9 cellular contexts compared by ENCODE assay signal in genomic region chr12:48988030-48988649, GRCh38. TPM values are rescaled to one million over a fixed set of nuclear protein-coding genes. Genes with fewer than 3 reads are reported as not detected.
DNase-seq lines count a peak whose midpoint lies in the region; ATAC-seq, FAIRE-seq and TF ChIP-seq lines count a peak whose summit lies in the region.
"Had no signal": no experiment of that assay in that cellular context is flagged by ENCODE, and none has a peak within 500 bp of the region (broad histone marks: within the 10 kb centered on the region; RNA-seq: fewer than 3 reads in every experiment).

No MANE protein-coding gene starts in this region.

- H2AFZ ChIP-seq in K562 (ENCODE audit: low read depth, low read length), result peak overlapping the region; percentile 46; the same call in 1 of the 2 replicates

- CTCF ChIA-PET in K562 (lab: Yijun Ruan, JAX; ENCODE audit: low intra/inter-chr PET ratio), result interaction anchor here (0.5 to 0.9 kb wide), 2 partner anchors 10 to 173 kb away, joined by 3 to 5 read pairs; no protein-coding TSS in a partner anchor

- no peak for TF ChIP-seq POLR2A in K562 (conservative IDR thresholded peaks at IDR 0.05)

- H3K4me3 ChIP-seq in K562, result no peak overlapping the region

- no TSS peak for BruUV-seq in K562 (replicated peaks; lab: Mats Ljungman, UMichigan)

- in situ Hi-C loops in K562 (cut with MboI), result no loop called here

- H3K4me3 Mint-ChIP-seq in T-helper 2 cell treated with Interferon-gamma antibody and Interleukin-4, amounts not matched to agents 5 μg/mL and 100 μg/mL, for 36 hours, result no peak overlapping the region

- H3K9ac ChIP-seq in K562 (ENCODE audit: insufficient read depth in 1 of 2, low read depth in 2 of 2, low read length in 2 of 2), result no peak overlapping the region

- POLR2A ChIA-PET in K562 (lab: Yijun Ruan, JAX), result interaction anchor here (0.8 to 1.5 kb wide), 7 partner anchors 8 to 278 kb away, joined by 3 to 6 read pairs (median 5); no protein-coding TSS in a partner anchor

- FAIRE-seq in K562 (lab: Jason Lieb, UNC), result peak; percentile 93
- FAIRE-seq: TTC549 had no signal

- peaks cover 70% of the 10 kb centered on the region for H3K27me3 Mint-ChIP-seq in T-helper 2 cell treated with Interferon-gamma antibody and Interleukin-4, amounts not matched to agents 5 μg/mL and 100 μg/mL, for 36 hours (ENCODE audit: low read depth)

- H3K9me3 Mint-ChIP-seq in T-helper 2 cell treated with Interferon-gamma antibody and Interleukin-4, amounts not matched to agents 5 μg/mL and 100 μg/mL, for 36 hours, result no peaks in the 10 kb centered on the region

- H4K20me1 ChIP-seq in K562 (replicated peaks; ENCODE audit: control insufficient read depth, insufficient read depth, low read length), result peaks cover 5% of the 10 kb centered on the region; the same call in 1 of the 2 replicates

- no peak for TF ChIP-seq EP300 in K562 (IDR thresholded peaks at IDR 0.05; ENCODE audit: low read length)

- peaks cover 2 to 3% of the 10 kb centered on the region in 2 experiments; a peak in 2 of 5 replicates for H3K4me1 ChIP-seq in K562 (replicated peaks in 1 of 2; ENCODE audit: control insufficient read depth in 2 of 2, insufficient read depth in 2 of 2, low read length in 2 of 2)

- H3K36me3 ChIP-seq in K562 (ENCODE audit: control insufficient read depth, insufficient read depth, low read length), result no peaks in the 10 kb centered on the region

- H3K27ac ChIP-seq in K562 (ENCODE audit: extremely low read depth, low read depth, low read length), result no peak overlapping the region

- no peak overlapping the region; the same call in 1 of the 2 replicates for H3K4me2 ChIP-seq in K562 (ENCODE audit: insufficient read depth, low read length)

- intact Hi-C loops in K562 (cut with micrococcal nuclease), result loop anchor here (5.0 to 10.0 kb wide), 2 partner anchors 56 to 233 kb away; no protein-coding TSS in a partner anchor

- peak; percentile 81 to 98 (median 85) for TF ChIP-seq CTCF in K562 (IDR thresholded peaks at IDR 0.05 in 2 of 3, conservative IDR thresholded peaks at IDR 0.05 in 1 of 3; ENCODE audit: insufficient read depth in 2 of 3, low read depth in 1 of 3, low read length in 3 of 3)

- WGBS in K562 (ENCODE audit: insufficient coverage, low coverage, missing lambda C conversion rate), result 15% methylated on average over 16 of the region's 16 CpGs

- no peaks in the 10 kb centered on the region for H3K79me2 ChIP-seq in K562 (ENCODE audit: control insufficient read depth, insufficient read depth, low read length)

- no peaks in the 10 kb centered on the region for H3K9me3 ChIP-seq in K562 (replicated peaks; ENCODE audit: control insufficient read depth, insufficient read depth, low read depth, low read length)

- TF ChIP-seq RAD21 in K562 (CRISPR knock-in tag; conservative IDR thresholded peaks at IDR 0.05 in 1 of 2, IDR thresholded peaks at IDR 0.05 in 1 of 2), result peak in 1 of 2 experiments; percentile 55; a peak in 2 of 4 replicates

- H3K9me1 ChIP-seq in K562 (ENCODE audit: control insufficient read depth, insufficient read depth, low read length), result no peaks in the 10 kb centered on the region

- H3K27ac Mint-ChIP-seq in T-helper 2 cell treated with Interferon-gamma antibody and Interleukin-4, amounts not matched to agents 5 μg/mL and 100 μg/mL, for 36 hours, result no peak overlapping the region

- peaks cover 4% of the 10 kb centered on the region for H3K4me1 Mint-ChIP-seq in T-helper 2 cell treated with Interferon-gamma antibody and Interleukin-4, amounts not matched to agents 5 μg/mL and 100 μg/mL, for 36 hours (ENCODE audit: low read depth)

- H3K36me3 Mint-ChIP-seq in T-helper 2 cell treated with Interferon-gamma antibody and Interleukin-4, amounts not matched to agents 5 μg/mL and 100 μg/mL, for 36 hours (ENCODE audit: low read depth), result no peaks in the 10 kb centered on the region

- ATAC-seq in K562 (peak; percentile 93), GM21619 (IDR thresholded peaks at IDR 0.05; ENCODE audit: unreplicated experiment) (no peak)

- DNase-seq in EH (ENCODE audit: low read depth) (peak; percentile 61), HuH-7 (ENCODE audit: low spot score) (peak; percentile 94), K562 (ENCODE audit: extremely low read depth in 1 of 4, low spot score in 3 of 4) (peak; percentile 77 to 80 (median 80)), iPS-NIHi7 (ENCODE audit: extremely low spot score) (peak; percentile 83), cerebellum (ENCODE audit: low spot score) (no peak)
- peak; percentile 68 for DNase-seq in T-helper 2 cell treated with Interferon-gamma antibody and Interleukin-4, amounts not matched to agents 5 μg/mL and 100 μg/mL, for 36 hours (ENCODE audit: low spot score)
- DNase-seq in stimulated activated CD4-positive, alpha-beta T cell treated with anti-CD3 and anti-CD28 coated beads, Interleukin-1b, Interleukin-23, amount 100 ng/mL, for 48 hours, result peak; percentile 72

- H3K27me3 ChIP-seq in K562 (ENCODE audit: control insufficient read depth in 2 of 2, insufficient read depth in 2 of 2, low read length in 2 of 2), result peaks cover 10 to 45% of the 10 kb centered on the region in 2 experiments; a peak in 4 of 5 replicates

RNA-seq across cellular contexts. Expression of gene WNT1, which starts 10.0 kb away (rescaled TPM):
- total RNA-seq in K562 (2011; cell fraction: chromatin; rRNA removed; ENCODE audit: low replicate concordance), result not detected in 2 replicates
- total RNA-seq in K562 (2011; cell fraction: nucleolus; rRNA removed), result not detected in 2 replicates
- total RNA-seq in K562 (2011; cell fraction: nucleoplasm; rRNA removed), result not detected in 2 replicates
- total RNA-seq in K562 (2014; rRNA removed) (not detected in 2 replicates), K562 (2014; rRNA removed; fragmentation: Illumina TruSeq; extraction: Trizol) (not detected in 2 replicates), K562 (2015; rRNA removed; fragmentation: Illumina TruSeq; extraction: Trizol) (not detected in 2 replicates), K562 (2021) (not detected in 2 replicates), cerebellum (not detected)
- polyA plus RNA-seq in K562 (2011; rRNA removed) (not detected in 2 replicates), K562 (2014; fragmentation: Illumina TruSeq; extraction: Trizol) (not detected in 2 replicates), K562 (2014; fragmentation: Nextera tagmentation; extraction: Ambion mirVana) (not detected), K562 (2014; rRNA removed) (0.38 TPM in 1 of 2 replicates, not detected in the other)
- not detected in 2 replicates for polyA plus RNA-seq in K562 (2011; cell fraction: cytosol; rRNA removed)
- not detected in 2 replicates for polyA plus RNA-seq in K562 (2011; cell fraction: nucleus; rRNA removed)
- polyA plus RNA-seq in K562 (2012), result not detected in 2 replicates
- not detected in 2 replicates for polyA minus RNA-seq in K562 (2011; rRNA and poly(A)+ RNA removed)
- polyA minus RNA-seq in K562 (2011; cell fraction: cytosol; rRNA and poly(A)+ RNA removed), result not detected in 2 replicates
- not detected in 2 replicates for polyA minus RNA-seq in K562 (2011; cell fraction: nucleus; rRNA and poly(A)+ RNA removed)

RNA-seq across cellular contexts. Expression of gene DDN, which starts 11.0 kb away (rescaled TPM):
- 1.2 and 2.3 TPM in 2 replicates for total RNA-seq in K562 (2011; cell fraction: chromatin; rRNA removed; ENCODE audit: low replicate concordance)
- total RNA-seq in K562 (2011; cell fraction: nucleolus; rRNA removed), result 1.7 TPM in 2 replicates
- total RNA-seq in K562 (2011; cell fraction: nucleoplasm; rRNA removed), result 0.92 and 1.0 TPM in 2 replicates
- total RNA-seq in K562 (2014; rRNA removed) (2.5 and 3.6 TPM in 2 replicates), K562 (2014; rRNA removed; fragmentation: Illumina TruSeq; extraction: Trizol) (0.99 and 1.4 TPM in 2 replicates), K562 (2015; rRNA removed; fragmentation: Illumina TruSeq; extraction: Trizol) (2.3 and 2.5 TPM in 2 replicates), K562 (2021) (3.4 and 3.6 TPM in 2 replicates), cerebellum (0.64 TPM)
- polyA plus RNA-seq in K562 (2011; rRNA removed) (0.31 and 0.42 TPM in 2 replicates), K562 (2014; fragmentation: Illumina TruSeq; extraction: Trizol) (1.6 and 1.9 TPM in 2 replicates), K562 (2014; fragmentation: Nextera tagmentation; extraction: Ambion mirVana) (under 1 TPM; 0.03 to 0.13 TPM), K562 (2014; rRNA removed) (2.2 and 2.4 TPM in 2 replicates)
- 0.31 and 0.69 TPM in 2 replicates for polyA plus RNA-seq in K562 (2011; cell fraction: cytosol; rRNA removed)
- polyA plus RNA-seq in K562 (2011; cell fraction: nucleus; rRNA removed), result 0.53 and 1.2 TPM in 2 replicates
- polyA plus RNA-seq in K562 (2012), result 0.55 and 1.8 TPM in 2 replicates
- polyA minus RNA-seq in K562 (2011; rRNA and poly(A)+ RNA removed), result 0.24 and 0.70 TPM in 2 replicates
- polyA minus RNA-seq in K562 (2011; cell fraction: cytosol; rRNA and poly(A)+ RNA removed), result 0.64 and 0.76 TPM in 2 replicates
- polyA minus RNA-seq in K562 (2011; cell fraction: nucleus; rRNA and poly(A)+ RNA removed), result 0.56 and 0.81 TPM in 2 replicates

RNA-seq across cellular contexts. Expression of gene WNT10B, which starts 16.6 kb away (rescaled TPM):
- 2.0 and 6.4 TPM in 2 replicates for total RNA-seq in K562 (2011; cell fraction: chromatin; rRNA removed; ENCODE audit: low replicate concordance)
- total RNA-seq in K562 (2011; cell fraction: nucleolus; rRNA removed), result 4.9 and 7.2 TPM in 2 replicates
- total RNA-seq in K562 (2011; cell fraction: nucleoplasm; rRNA removed), result 5.2 and 7.3 TPM in 2 replicates
- total RNA-seq in K562 (2014; rRNA removed), result 2.1 and 2.4 TPM in 2 replicates
- 1.2 and 1.3 TPM in 2 replicates for total RNA-seq in K562 (2014; rRNA removed; fragmentation: Illumina TruSeq; extraction: Trizol)
- total RNA-seq in K562 (2015; rRNA removed; fragmentation: Illumina TruSeq; extraction: Trizol), result 0.53 and 0.69 TPM in 2 replicates
- 2.4 and 2.6 TPM in 2 replicates for total RNA-seq in K562 (2021)
- 1.8 and 2.2 TPM in 2 replicates for polyA plus RNA-seq in K562 (2011; rRNA removed)
- polyA plus RNA-seq in K562 (2011; cell fraction: cytosol; rRNA removed), result 1.6 and 4.7 TPM in 2 replicates
- polyA plus RNA-seq in K562 (2011; cell fraction: nucleus; rRNA removed), result 2.0 and 3.0 TPM in 2 replicates
- 0.69 and 1.0 TPM in 2 replicates for polyA plus RNA-seq in K562 (2012)
- polyA plus RNA-seq in K562 (2014; fragmentation: Illumina TruSeq; extraction: Trizol), result 1.8 and 1.9 TPM in 2 replicates
- polyA plus RNA-seq in K562 (2014; fragmentation: Nextera tagmentation; extraction: Ambion mirVana), result under 1 TPM; 0.25 to 0.31 TPM
- 0.91 and 2.3 TPM in 2 replicates for polyA plus RNA-seq in K562 (2014; rRNA removed)
- 1.0 and 1.4 TPM in 2 replicates for polyA minus RNA-seq in K562 (2011; rRNA and poly(A)+ RNA removed)
- polyA minus RNA-seq in K562 (2011; cell fraction: cytosol; rRNA and poly(A)+ RNA removed), result 1.2 and 2.3 TPM in 2 replicates
- 2.0 and 2.6 TPM in 2 replicates for polyA minus RNA-seq in K562 (2011; cell fraction: nucleus; rRNA and poly(A)+ RNA removed)
- 5.7 TPM for total RNA-seq in cerebellum

RNA-seq across cellular contexts. Expression of gene PRKAG1, which starts 30.4 kb away (rescaled TPM):
- total RNA-seq in K562 (2011; cell fraction: chromatin; rRNA removed; ENCODE audit: low replicate concordance), result 48.6 and 71.2 TPM in 2 replicates
- total RNA-seq in K562 (2011; cell fraction: nucleolus; rRNA removed), result 26.7 and 27.0 TPM in 2 replicates
- total RNA-seq in K562 (2011; cell fraction: nucleoplasm; rRNA removed), result 42.8 and 56.8 TPM in 2 replicates
- total RNA-seq in K562 (2014; rRNA removed), result 51.1 and 51.6 TPM in 2 replicates
- 79.1 and 86.8 TPM in 2 replicates for total RNA-seq in K562 (2014; rRNA removed; fragmentation: Illumina TruSeq; extraction: Trizol)
- 74.0 and 75.0 TPM in 2 replicates for total RNA-seq in K562 (2015; rRNA removed; fragmentation: Illumina TruSeq; extraction: Trizol)
- total RNA-seq in K562 (2021), result 49.3 and 51.9 TPM in 2 replicates
- 109 TPM in 2 replicates for polyA plus RNA-seq in K562 (2011; rRNA removed)
- polyA plus RNA-seq in K562 (2011; cell fraction: cytosol; rRNA removed), result 85.7 and 115 TPM in 2 replicates
- 31.1 and 53.9 TPM in 2 replicates for polyA plus RNA-seq in K562 (2011; cell fraction: nucleus; rRNA removed)
- polyA plus RNA-seq in K562 (2012), result 53.3 and 68.9 TPM in 2 replicates
- polyA plus RNA-seq in K562 (2014; fragmentation: Illumina TruSeq; extraction: Trizol), result 95.8 and 108 TPM in 2 replicates
- 100 to 1,000 TPM in 1 of 2 experiments, 10 to 100 TPM in 1; 82.7 to 126 TPM for polyA plus RNA-seq in K562 (2014; fragmentation: Nextera tagmentation; extraction: Ambion mirVana)
- polyA plus RNA-seq in K562 (2014; rRNA removed), result 59.7 and 64.5 TPM in 2 replicates
- 57.9 and 64.9 TPM in 2 replicates for polyA minus RNA-seq in K562 (2011; rRNA and poly(A)+ RNA removed)
- 22.4 and 27.7 TPM in 2 replicates for polyA minus RNA-seq in K562 (2011; cell fraction: cytosol; rRNA and poly(A)+ RNA removed)
- polyA minus RNA-seq in K562 (2011; cell fraction: nucleus; rRNA and poly(A)+ RNA removed), result 9.0 and 14.2 TPM in 2 replicates
- 33.6 TPM for total RNA-seq in cerebellum

RNA-seq across cellular contexts. Expression of gene ARF3, which starts 30.9 kb away (rescaled TPM):
- total RNA-seq in K562 (2011; cell fraction: chromatin; rRNA removed; ENCODE audit: low replicate concordance), result 131 and 142 TPM in 2 replicates
- total RNA-seq in K562 (2011; cell fraction: nucleolus; rRNA removed), result 50.7 and 57.0 TPM in 2 replicates
- total RNA-seq in K562 (2011; cell fraction: nucleoplasm; rRNA removed), result 82.6 and 115 TPM in 2 replicates
- 45.8 and 62.4 TPM in 2 replicates for total RNA-seq in K562 (2014; rRNA removed)
- total RNA-seq in K562 (2014; rRNA removed; fragmentation: Illumina TruSeq; extraction: Trizol), result 53.7 and 56.2 TPM in 2 replicates
- total RNA-seq in K562 (2015; rRNA removed; fragmentation: Illumina TruSeq; extraction: Trizol), result 64.4 and 64.9 TPM in 2 replicates
- total RNA-seq in K562 (2021), result 130 and 132 TPM in 2 replicates
- polyA plus RNA-seq in K562 (2011; rRNA removed), result 126 and 170 TPM in 2 replicates
- polyA plus RNA-seq in K562 (2011; cell fraction: cytosol; rRNA removed), result 111 and 156 TPM in 2 replicates
- polyA plus RNA-seq in K562 (2011; cell fraction: nucleus; rRNA removed), result 78.0 and 79.8 TPM in 2 replicates
- polyA plus RNA-seq in K562 (2012), result 85.5 and 106 TPM in 2 replicates
- polyA plus RNA-seq in K562 (2014; fragmentation: Illumina TruSeq; extraction: Trizol), result 85.5 and 90.9 TPM in 2 replicates
- 1 to 10 TPM; 5.9 to 7.4 TPM for polyA plus RNA-seq in K562 (2014; fragmentation: Nextera tagmentation; extraction: Ambion mirVana)
- 68.6 and 76.7 TPM in 2 replicates for polyA plus RNA-seq in K562 (2014; rRNA removed)
- polyA minus RNA-seq in K562 (2011; rRNA and poly(A)+ RNA removed), result 136 and 155 TPM in 2 replicates
- polyA minus RNA-seq in K562 (2011; cell fraction: cytosol; rRNA and poly(A)+ RNA removed), result 46.3 and 59.6 TPM in 2 replicates
- 21.4 and 33.9 TPM in 2 replicates for polyA minus RNA-seq in K562 (2011; cell fraction: nucleus; rRNA and poly(A)+ RNA removed)
- 49.6 TPM for total RNA-seq in cerebellum
